1 cellular context compared by ENCODE assay signal in the genomic region with DNA sequence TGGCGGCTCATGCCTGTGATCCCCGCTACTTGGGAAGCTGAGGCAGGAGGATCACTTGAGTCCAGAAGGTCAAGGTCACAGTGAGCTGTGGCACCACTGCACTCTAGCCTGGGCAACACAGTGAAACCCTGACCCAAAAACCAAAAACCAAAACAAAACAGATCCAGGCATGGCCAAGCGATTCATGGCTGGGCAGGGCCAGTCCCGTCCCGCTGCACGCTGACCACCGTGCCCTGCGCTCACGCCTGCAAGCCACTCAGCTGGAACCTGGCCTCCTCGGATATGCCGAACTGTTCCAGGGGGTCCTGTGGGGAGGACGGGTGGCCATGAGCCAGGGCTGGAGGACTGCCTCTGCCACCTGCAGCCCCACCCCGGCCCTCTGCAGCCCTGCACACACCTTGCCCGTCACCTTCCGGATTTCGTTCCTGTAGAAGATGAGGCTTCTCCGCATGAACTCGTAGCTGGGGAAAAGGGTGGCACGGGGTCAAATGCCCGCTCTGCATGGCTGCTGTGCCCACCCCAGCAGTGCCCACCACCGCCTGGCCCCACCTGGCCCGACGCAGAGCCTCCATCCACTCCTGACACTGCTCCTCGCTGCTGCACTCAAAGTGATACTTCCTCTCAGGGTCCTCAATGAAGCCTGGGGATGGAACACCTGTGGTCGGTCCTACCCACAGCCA.
TF ChIP-seq lines count a peak whose summit lies in the region.

No MANE protein-coding gene starts in this region.

TF ChIP-seq in HEK293, 187 proteins besides CTCF, POLR2A, EP300 and RAD21 (continued from another document):
- TF ChIP-seq, protein P1, sequence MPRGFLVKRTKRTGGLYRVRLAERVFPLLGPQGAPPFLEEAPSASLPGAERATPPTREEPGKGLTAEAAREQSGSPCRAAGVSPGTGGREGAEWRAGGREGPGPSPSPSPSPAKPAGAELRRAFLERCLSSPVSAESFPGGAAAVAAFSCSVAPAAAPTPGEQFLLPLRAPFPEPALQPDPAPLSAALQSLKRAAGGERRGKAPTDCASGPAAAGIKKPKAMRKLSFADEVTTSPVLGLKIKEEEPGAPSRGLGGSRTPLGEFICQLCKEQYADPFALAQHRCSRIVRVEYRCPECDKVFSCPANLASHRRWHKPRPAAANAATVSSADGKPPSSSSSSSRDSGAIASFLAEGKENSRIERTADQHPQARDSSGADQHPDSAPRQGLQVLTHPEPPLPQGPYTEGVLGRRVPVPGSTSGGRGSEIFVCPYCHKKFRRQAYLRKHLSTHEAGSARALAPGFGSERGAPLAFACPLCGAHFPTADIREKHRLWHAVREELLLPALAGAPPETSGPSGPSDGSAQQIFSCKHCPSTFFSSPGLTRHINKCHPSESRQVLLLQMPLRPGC (tag by site-specific recombination; IDR thresholded peaks at IDR 0.05): no peak
- TF ChIP-seq, protein P2, sequence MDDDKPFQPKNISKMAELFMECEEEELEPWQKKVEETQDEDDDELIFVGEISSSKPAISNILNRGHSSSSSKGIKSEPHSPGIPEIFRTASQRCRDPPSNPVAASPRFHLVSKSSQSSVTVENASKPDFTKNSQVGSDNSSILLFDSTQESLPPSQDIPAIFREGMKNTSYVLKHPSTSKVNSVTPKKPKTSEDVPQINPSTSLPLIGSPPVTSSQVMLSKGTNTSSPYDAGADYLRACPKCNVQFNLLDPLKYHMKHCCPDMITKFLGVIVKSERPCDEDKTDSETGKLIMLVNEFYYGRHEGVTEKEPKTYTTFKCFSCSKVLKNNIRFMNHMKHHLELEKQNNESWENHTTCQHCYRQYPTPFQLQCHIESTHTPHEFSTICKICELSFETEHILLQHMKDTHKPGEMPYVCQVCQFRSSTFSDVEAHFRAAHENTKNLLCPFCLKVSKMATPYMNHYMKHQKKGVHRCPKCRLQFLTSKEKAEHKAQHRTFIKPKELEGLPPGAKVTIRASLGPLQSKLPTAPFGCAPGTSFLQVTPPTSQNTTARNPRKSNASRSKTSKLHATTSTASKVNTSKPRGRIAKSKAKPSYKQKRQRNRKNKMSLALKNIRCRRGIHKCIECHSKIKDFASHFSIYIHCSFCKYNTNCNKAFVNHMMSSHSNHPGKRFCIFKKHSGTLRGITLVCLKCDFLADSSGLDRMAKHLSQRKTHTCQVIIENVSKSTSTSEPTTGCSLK (tag by site-specific recombination; IDR thresholded peaks at IDR 0.05): no peak
- TF ChIP-seq, protein P3, sequence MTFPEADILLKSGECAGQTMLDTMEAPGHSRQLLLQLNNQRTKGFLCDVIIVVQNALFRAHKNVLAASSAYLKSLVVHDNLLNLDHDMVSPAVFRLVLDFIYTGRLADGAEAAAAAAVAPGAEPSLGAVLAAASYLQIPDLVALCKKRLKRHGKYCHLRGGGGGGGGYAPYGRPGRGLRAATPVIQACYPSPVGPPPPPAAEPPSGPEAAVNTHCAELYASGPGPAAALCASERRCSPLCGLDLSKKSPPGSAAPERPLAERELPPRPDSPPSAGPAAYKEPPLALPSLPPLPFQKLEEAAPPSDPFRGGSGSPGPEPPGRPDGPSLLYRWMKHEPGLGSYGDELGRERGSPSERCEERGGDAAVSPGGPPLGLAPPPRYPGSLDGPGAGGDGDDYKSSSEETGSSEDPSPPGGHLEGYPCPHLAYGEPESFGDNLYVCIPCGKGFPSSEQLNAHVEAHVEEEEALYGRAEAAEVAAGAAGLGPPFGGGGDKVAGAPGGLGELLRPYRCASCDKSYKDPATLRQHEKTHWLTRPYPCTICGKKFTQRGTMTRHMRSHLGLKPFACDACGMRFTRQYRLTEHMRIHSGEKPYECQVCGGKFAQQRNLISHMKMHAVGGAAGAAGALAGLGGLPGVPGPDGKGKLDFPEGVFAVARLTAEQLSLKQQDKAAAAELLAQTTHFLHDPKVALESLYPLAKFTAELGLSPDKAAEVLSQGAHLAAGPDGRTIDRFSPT (tag by site-specific recombination; IDR thresholded peaks at IDR 0.05): peak; percentile 82
- TF ChIP-seq SETDB1 (IDR thresholded peaks at IDR 0.05; ENCODE audit: insufficient read length, low read length): no peak
- TF ChIP-seq, protein P4, sequence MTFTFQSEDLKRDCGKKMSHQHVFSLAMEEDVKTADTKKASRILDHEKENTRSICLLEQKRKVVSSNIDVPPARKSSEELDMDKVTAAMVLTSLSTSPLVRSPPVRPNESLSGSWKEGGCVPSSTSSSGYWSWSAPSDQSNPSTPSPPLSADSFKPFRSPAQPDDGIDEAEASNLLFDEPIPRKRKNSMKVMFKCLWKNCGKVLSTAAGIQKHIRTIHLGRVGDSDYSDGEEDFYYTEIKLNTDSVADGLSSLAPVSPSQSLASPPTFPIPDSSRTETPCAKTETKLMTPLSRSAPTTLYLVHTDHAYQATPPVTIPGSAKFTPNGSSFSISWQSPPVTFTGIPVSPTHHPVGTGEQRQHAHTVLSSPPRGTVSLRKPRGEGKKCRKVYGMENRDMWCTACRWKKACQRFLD (tag by site-specific recombination; IDR thresholded peaks at IDR 0.05): no peak
- TF ChIP-seq ZBTB17 (tag by site-specific recombination; IDR thresholded peaks at IDR 0.05): peak; percentile 69
